Comparison of ENCODE assay signal across 36 cellular contexts in the genomic region with DNA sequence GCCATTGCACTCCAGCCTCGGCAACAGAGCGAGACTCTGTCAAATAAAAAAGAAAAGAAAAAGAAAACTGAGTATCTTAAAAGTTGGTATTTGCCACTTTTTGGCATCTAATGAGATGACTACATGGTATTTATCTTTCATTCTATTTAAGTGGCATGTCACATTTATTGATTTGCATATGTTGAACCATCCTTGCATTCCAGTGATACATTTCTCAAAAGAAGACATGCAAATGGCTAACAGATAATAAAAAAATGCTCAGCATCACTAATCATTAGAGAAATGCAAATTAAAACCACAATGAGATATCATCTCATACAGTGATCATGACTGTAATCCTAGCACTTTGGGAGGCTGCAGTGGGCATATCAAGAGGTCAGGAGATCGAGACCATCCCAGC.
"Had no signal": no experiment of that assay in that cellular context is flagged by ENCODE, and none has a peak within 500 bp of the region (broad histone marks: within the 10 kb centered on the region; RNA-seq: fewer than 3 reads in every experiment).

No MANE protein-coding gene starts in this region.

- H3K4me2 ChIP-seq: hepatocyte had no signal

- H3K4me3 Mint-ChIP-seq: activated B cell treated with CpG ODN at 0.5 μM for 24 hours; activated CD8-positive, alpha-beta T cell treated with anti-CD3 and anti-CD28 coated beads for 36 hours; activated naive CD4-positive, alpha-beta T cell treated with anti-CD3 and anti-CD28 coated beads for 36 hours; activated naive CD4-positive, alpha-beta T cell treated with anti-CD3 and anti-CD28 coated beads, Interleukin-2, amount 50 U/mL, for 24 hours; activated naive CD8-positive, alpha-beta T cell treated with anti-CD3 and anti-CD28 coated beads for 36 hours; activated naive CD8-positive, alpha-beta T cell treated with anti-CD3 and anti-CD28 coated beads, Interleukin-2, amount 50 U/mL, for 24 hours; activated T-helper 1 cell treated with anti-CD3 and anti-CD28 coated beads, Interleukin-12 subunit alpha, Interleukin-12 subunit beta, Interleukin-2, Interleukin-4 antibody, amounts not matched to agents 30 ng/mL and 10 ng/mL and 1 ng/mL, durations not matched to agents 14 hours and 24 hours and 36 hours; dendritic cell treated with granulocyte-macrophage colony-stimulating factor and Interleukin-4, amounts not matched to agents 40 ng/mL and 50 ng/mL, for 4 days; endodermal cell; T-helper 17 cell; T-helper 2 cell treated with Interferon-gamma antibody and Interleukin-4, amounts not matched to agents 5 μg/mL and 100 μg/mL, for 36 hours had no signal

- H3K36me3 Mint-ChIP-seq: activated naive CD8-positive, alpha-beta T cell treated with anti-CD3 and anti-CD28 coated beads for 36 hours had no signal

- H3K27me3 Mint-ChIP-seq: activated B cell treated with CpG ODN at 0.5 μM for 24 hours; activated CD8-positive, alpha-beta T cell treated with anti-CD3 and anti-CD28 coated beads for 36 hours; activated naive CD4-positive, alpha-beta T cell treated with anti-CD3 and anti-CD28 coated beads, Interleukin-2, amount 50 U/mL, for 24 hours; activated naive CD8-positive, alpha-beta T cell treated with anti-CD3 and anti-CD28 coated beads for 36 hours; activated naive CD8-positive, alpha-beta T cell treated with anti-CD3 and anti-CD28 coated beads, Interleukin-2, amount 50 U/mL, for 24 hours; dendritic cell treated with granulocyte-macrophage colony-stimulating factor and Interleukin-4, amounts not matched to agents 40 ng/mL and 50 ng/mL, for 4 days; T-helper 17 cell had no signal

- H3K27me3 ChIP-seq: adrenal gland, body of pancreas, breast epithelium, cardiac muscle cell, dorsolateral prefrontal cortex, esophagus muscularis mucosa, foreskin keratinocyte, gastrocnemius medialis, heart right ventricle, hepatocyte had no signal

- DNase-seq: activated B cell treated with CpG ODN at 0.5 μM for 24 hours; activated CD4-positive, alpha-beta T cell treated with anti-CD3 and anti-CD28 coated beads for 48 hours; activated CD4-positive, alpha-beta T cell treated with anti-CD3 and anti-CD28 coated beads, Interleukin-2, amount 50 U/mL, for 1 hour; activated CD4-positive, alpha-beta T cell treated with anti-CD3 and anti-CD28 coated beads, Interleukin-2, amount 50 U/mL, for 48 hours; activated CD8-positive, alpha-beta memory T cell treated with anti-CD3 and anti-CD28 coated beads for 24 hours; activated CD8-positive, alpha-beta T cell treated with anti-CD3 and anti-CD28 coated beads for 36 hours; activated effector memory CD4-positive, alpha-beta T cell treated with anti-CD3 and anti-CD28 coated beads, Interleukin-2, amount 50 U/mL, for 16 hours; activated naive CD4-positive, alpha-beta T cell treated with anti-CD3 and anti-CD28 coated beads for 36 hours; activated naive CD8-positive, alpha-beta T cell treated with anti-CD3 and anti-CD28 coated beads for 36 hours; activated naive CD8-positive, alpha-beta T cell treated with anti-CD3 and anti-CD28 coated beads, Interleukin-2, amount 50 U/mL, for 24 hours; activated T-cell treated with anti-CD3 and anti-CD28 coated beads, Interleukin-2, amount 50 U/mL, for 48 hours; adrenal gland; amygdala; aorta; body of pancreas; central memory CD4-positive, alpha-beta T cell; cerebellar nuclear complex; dorsolateral prefrontal cortex; effector memory CD4-positive, alpha-beta T cell; endodermal cell; foreskin keratinocyte; gastrocnemius medialis; heart right ventricle; T-helper 17 cell; T1000; WERI-Rb-1 had no signal

- H3K9me3 Mint-ChIP-seq: activated naive CD4-positive, alpha-beta T cell treated with anti-CD3 and anti-CD28 coated beads, Interleukin-2, amount 50 U/mL, for 24 hours; activated T-helper 1 cell treated with anti-CD3 and anti-CD28 coated beads, Interleukin-12 subunit alpha, Interleukin-12 subunit beta, Interleukin-2, Interleukin-4 antibody, amounts not matched to agents 30 ng/mL and 10 ng/mL and 1 ng/mL, durations not matched to agents 14 hours and 24 hours and 36 hours had no signal

- H3K36me3 ChIP-seq: adrenal gland, breast epithelium, cardiac muscle cell, esophagus muscularis mucosa, gastrocnemius medialis, heart right ventricle, WERI-Rb-1 had no signal

- H3K27ac Mint-ChIP-seq: activated B cell treated with CpG ODN at 0.5 μM for 24 hours; activated CD8-positive, alpha-beta T cell treated with anti-CD3 and anti-CD28 coated beads for 36 hours; activated naive CD4-positive, alpha-beta T cell treated with anti-CD3 and anti-CD28 coated beads for 36 hours; activated naive CD4-positive, alpha-beta T cell treated with anti-CD3 and anti-CD28 coated beads, Interleukin-2, amount 50 U/mL, for 24 hours; activated naive CD8-positive, alpha-beta T cell treated with anti-CD3 and anti-CD28 coated beads for 36 hours; activated naive CD8-positive, alpha-beta T cell treated with anti-CD3 and anti-CD28 coated beads, Interleukin-2, amount 50 U/mL, for 24 hours; activated T-helper 1 cell treated with anti-CD3 and anti-CD28 coated beads, Interleukin-12 subunit alpha, Interleukin-12 subunit beta, Interleukin-2, Interleukin-4 antibody, amounts not matched to agents 30 ng/mL and 10 ng/mL and 1 ng/mL, durations not matched to agents 14 hours and 24 hours and 36 hours; activated T-helper 2 cell treated with anti-CD3 and anti-CD28 coated beads, Interferon-gamma antibody, Interleukin-2, Interleukin-4, amounts not matched to agents 10 μg/mL and 5 μg/mL and 100 μg/mL, durations not matched to agents 14 hours and 24 hours and 36 hours; dendritic cell treated with granulocyte-macrophage colony-stimulating factor and Interleukin-4, amounts not matched to agents 40 ng/mL and 50 ng/mL, for 4 days; endodermal cell; T-helper 17 cell; T-helper 2 cell treated with Interferon-gamma antibody and Interleukin-4, amounts not matched to agents 5 μg/mL and 100 μg/mL, for 36 hours had no signal

- H2AFZ ChIP-seq: hepatocyte had no signal

- H3K79me2 ChIP-seq: hepatocyte had no signal

- H3K9me3 ChIP-seq: adrenal gland, body of pancreas, gastrocnemius medialis had no signal

- H3K4me3 ChIP-seq: adrenal gland, body of pancreas, breast epithelium, cardiac muscle cell, coronary artery, dorsolateral prefrontal cortex, esophagus muscularis mucosa, gastrocnemius medialis, heart right ventricle, hepatocyte had no signal

- H3K4me1 ChIP-seq: adrenal gland, body of pancreas, breast epithelium, esophagus muscularis mucosa, foreskin keratinocyte, gastrocnemius medialis, heart right ventricle had no signal

- H3K4me1 Mint-ChIP-seq: activated B cell treated with CpG ODN at 0.5 μM for 24 hours; activated naive CD4-positive, alpha-beta T cell treated with anti-CD3 and anti-CD28 coated beads, Interleukin-2, amount 50 U/mL, for 24 hours; activated naive CD8-positive, alpha-beta T cell treated with anti-CD3 and anti-CD28 coated beads for 36 hours; activated naive CD8-positive, alpha-beta T cell treated with anti-CD3 and anti-CD28 coated beads, Interleukin-2, amount 50 U/mL, for 24 hours; endodermal cell had no signal

- H3K27ac ChIP-seq: adrenal gland, body of pancreas, breast epithelium, cardiac muscle cell, coronary artery, dorsolateral prefrontal cortex, esophagus muscularis mucosa, foreskin keratinocyte, gastrocnemius medialis, heart right ventricle, hepatocyte, WERI-Rb-1 had no signal
